ENCODE assay signal across 8 cellular contexts in the genomic region with DNA sequence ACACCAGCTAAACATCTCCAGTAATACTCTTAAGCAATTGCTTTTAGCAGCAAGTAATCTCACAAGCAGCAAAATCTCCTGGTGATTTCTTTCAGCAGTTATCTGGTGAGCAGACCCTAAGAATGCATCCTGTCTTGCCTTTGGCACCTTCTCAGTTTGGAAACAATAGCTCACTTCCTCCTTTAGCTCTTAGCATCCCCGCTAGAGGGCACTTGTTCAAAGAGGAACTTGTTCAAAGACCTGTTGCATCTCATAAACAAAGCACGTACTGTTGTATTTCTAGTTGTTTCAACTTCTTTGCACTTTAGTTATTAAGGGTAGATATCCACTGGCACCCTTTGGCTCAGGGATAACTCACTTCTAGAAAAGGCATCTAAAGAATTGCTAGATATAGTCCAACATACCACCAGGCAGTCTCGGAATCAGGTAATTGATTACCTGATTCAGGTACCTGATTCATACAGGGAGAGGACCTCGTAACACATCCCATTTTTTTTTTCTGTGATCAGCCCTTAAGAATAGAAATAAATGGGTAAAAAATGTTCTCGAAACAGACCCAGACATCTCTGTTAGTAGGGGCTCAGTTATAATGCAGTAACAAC.
DNase-seq lines count a peak whose midpoint lies in the region; ATAC-seq and TF ChIP-seq lines count a peak whose summit lies in the region.

No MANE protein-coding gene starts in this region.

- CTCF ChIA-PET in Caco-2 (lab: Charles Lee): interaction anchor here (0.6 to 1.1 kb wide), 9 partner anchors 10 to 274 kb away, joined by 3 to 15 read pairs (median 6); no protein-coding TSS in a partner anchor

- no peak overlapping the region for H3K27ac Mint-ChIP-seq in Caco-2 (ENCODE audit: unreplicated experiment)
- H3K27ac Mint-ChIP-seq in activated T-helper 17 cell treated with anti-CD3 and anti-CD28 coated beads, Interleukin-2, amount 50 U/mL, for 72 hours: no peak overlapping the region

- H3K4me1 Mint-ChIP-seq in Caco-2 (ENCODE audit: low read depth, unreplicated experiment): no peaks in the 10 kb centered on the region
- no peaks in the 10 kb centered on the region for H3K4me1 Mint-ChIP-seq in activated T-helper 17 cell treated with anti-CD3 and anti-CD28 coated beads, Interleukin-2, amount 50 U/mL, for 72 hours

- H3K27me3 ChIP-seq in Caco-2 (replicated peaks; ENCODE audit: control insufficient read depth, insufficient read depth, low read length): no peaks in the 10 kb centered on the region

- H3K9me3 ChIP-seq in Caco-2: no peaks in the 10 kb centered on the region

- peaks cover 2% of the 10 kb centered on the region for H3K27me3 Mint-ChIP-seq in Caco-2 (ENCODE audit: insufficient read depth, unreplicated experiment)
- H3K27me3 Mint-ChIP-seq in activated T-helper 17 cell treated with anti-CD3 and anti-CD28 coated beads, Interleukin-2, amount 50 U/mL, for 72 hours: peaks cover 30% of the 10 kb centered on the region

- intact Hi-C loops in Caco-2 (cut with micrococcal nuclease; ENCODE audit: unreplicated experiment): loop anchor here (1.0 to 5.0 kb wide), 3 partner anchors 90 to 274 kb away; no protein-coding TSS in a partner anchor
- intact Hi-C loops in head of caudate nucleus (cut with DNase I): loop anchor here (10.0 kb wide), 1 partner anchor 192 kb away; no protein-coding TSS in a partner anchor

- peak; percentile 97 for ATAC-seq in GM18867 (IDR thresholded peaks at IDR 0.05; ENCODE audit: unreplicated experiment)
- peak; percentile 81 for ATAC-seq in HG02970 (IDR thresholded peaks at IDR 0.05; ENCODE audit: low FRiP score, unreplicated experiment)
- ATAC-seq in activated T-helper 17 cell treated with anti-CD3 and anti-CD28 coated beads, Interleukin-2, amount 50 U/mL, for 72 hours (replicated peaks): peak; percentile 59
- no peak for ATAC-seq in HG03571 (IDR thresholded peaks at IDR 0.05; ENCODE audit: unreplicated experiment)

- DNase-seq in Caco-2 (peak; percentile 50 to 62), NCI-H2171 (lab: John Stamatoyannopoulos, UW) (peak; percentile 9), head of caudate nucleus (peak in 30 of 42 donors; percentile 18 to 78 (median 56)), skeletal muscle cell (ENCODE audit: low read depth) (peak; percentile 20)

- TF ChIP-seq CTCF in Caco-2 (IDR thresholded peaks at IDR 0.05; ENCODE audit: insufficient read depth in 1 of 2, low read depth in 1 of 2, low read length in 1 of 2, severe bottlenecking in 1 of 2, unreplicated experiment in 1 of 2): peak; percentile 60 to 77

- H3K4me3 ChIP-seq in Caco-2 (ENCODE audit: low read depth, low read length): no peak overlapping the region
- H3K4me3 ChIP-seq in skeletal muscle cell (ENCODE audit: low read depth, low read length): no peak overlapping the region

- no peaks in the 10 kb centered on the region for H3K36me3 ChIP-seq in Caco-2 (ENCODE audit: control insufficient read depth, insufficient read depth, low read length)

- no TSS peak for BruUV-seq in Caco-2 (replicated peaks; lab: Mats Ljungman, UMichigan)

- POLR2A ChIA-PET in Caco-2 (lab: Charles Lee): no interaction called here

- peaks cover 9% of the 10 kb centered on the region for H3K9me3 Mint-ChIP-seq in Caco-2 (ENCODE audit: unreplicated experiment)
- peaks cover 4% of the 10 kb centered on the region for H3K9me3 Mint-ChIP-seq in activated T-helper 17 cell treated with anti-CD3 and anti-CD28 coated beads, Interleukin-2, amount 50 U/mL, for 72 hours

- no peak overlapping the region for H3K4me3 Mint-ChIP-seq in Caco-2 (ENCODE audit: unreplicated experiment)
- no peak overlapping the region for H3K4me3 Mint-ChIP-seq in activated T-helper 17 cell treated with anti-CD3 and anti-CD28 coated beads, Interleukin-2, amount 50 U/mL, for 72 hours

- no peaks in the 10 kb centered on the region for H3K4me1 ChIP-seq in Caco-2

- H3K36me3 Mint-ChIP-seq in Caco-2 (ENCODE audit: insufficient read depth, unreplicated experiment): peaks cover 7% of the 10 kb centered on the region
- H3K36me3 Mint-ChIP-seq in activated T-helper 17 cell treated with anti-CD3 and anti-CD28 coated beads, Interleukin-2, amount 50 U/mL, for 72 hours (ENCODE audit: low read depth): no peaks in the 10 kb centered on the region
